In genomic region chr6:139133272-139133671, GRCh38 we compare ENCODE assay signal across 1 cellular context.
TF ChIP-seq lines count a peak whose summit lies in the region.

No MANE protein-coding gene starts in this region.

TF ChIP-seq in HepG2, 621 proteins besides CTCF, POLR2A, EP300 and RAD21:
- no peak for TF ChIP-seq CHD4 (IDR thresholded peaks at IDR 0.05; ENCODE audit: borderline replicate concordance, low read length)
- 0 out of 2 replicates have a peak, but pooled peaks have one; percentile 12 for TF ChIP-seq NFYC (CRISPR knock-in tag; IDR thresholded peaks at IDR 0.05)
- TF ChIP-seq CREB1 (IDR thresholded peaks at IDR 0.05): 0 out of 2 replicates have a peak, but pooled peaks have one; percentile 6
- peak; percentile 74; the same call in 1 of the 2 replicates for TF ChIP-seq CREB1 (CRISPR knock-in tag; IDR thresholded peaks at IDR 0.05)
TF ChIP-seq in HepG2: peak in this region for 2.
